Comparison of ENCODE assay signal across 8 cellular contexts in the genomic region with DNA sequence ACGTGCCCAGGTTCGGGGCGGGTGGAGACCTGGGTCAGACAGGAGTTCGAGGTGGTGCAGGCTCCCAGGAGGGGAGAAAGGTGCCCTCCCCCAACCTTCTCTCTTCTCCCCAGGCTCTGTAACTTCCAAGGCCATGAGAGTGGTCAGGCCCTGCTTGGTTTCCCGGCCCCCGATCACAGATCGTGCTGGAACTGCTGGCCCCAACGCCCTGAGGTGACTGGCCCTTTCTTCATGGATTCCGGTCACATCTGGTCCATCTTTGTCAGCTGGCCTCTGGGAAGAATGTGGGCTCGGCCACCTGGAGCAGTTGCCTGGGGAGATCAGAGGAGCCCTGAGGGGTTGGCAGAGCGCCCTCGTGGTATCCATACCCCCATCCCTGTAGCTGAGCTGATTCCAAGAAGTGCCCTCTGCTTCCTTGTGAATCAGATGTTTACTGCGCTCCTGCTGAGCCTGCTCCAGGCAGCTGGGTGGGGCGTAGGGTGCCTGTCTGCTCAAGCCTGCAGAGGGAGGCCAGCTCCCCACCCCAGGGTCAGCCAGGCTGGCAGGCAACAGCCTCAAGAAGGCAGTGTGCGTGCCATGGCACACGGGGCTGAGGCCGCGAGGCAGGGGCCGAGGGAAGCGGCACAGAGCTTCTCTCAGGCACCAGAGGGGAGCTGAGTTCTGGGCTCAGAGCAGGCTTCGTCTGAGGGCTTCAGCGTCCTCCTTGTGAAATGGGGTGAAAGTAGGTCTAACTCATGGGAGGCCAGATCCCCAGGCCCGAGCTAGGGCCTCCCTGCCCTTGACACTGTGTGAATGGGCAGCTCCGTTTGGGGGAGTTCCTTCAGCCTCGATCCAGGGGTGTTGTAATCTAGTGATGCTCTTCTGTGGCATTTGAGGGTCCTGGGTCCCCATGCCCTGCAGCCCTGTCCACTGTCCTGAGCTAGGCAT. TPM values are rescaled to one million over a fixed set of nuclear protein-coding genes. Genes with fewer than 3 reads are reported as not detected.
A peak's percentile ranks its signal among the peaks of the same experiment; 100 is the strongest.
DNase-seq lines count a peak whose midpoint lies in the region; ATAC-seq and TF ChIP-seq lines count a peak whose summit lies in the region.

No MANE protein-coding gene starts in this region.

- H3K9ac ChIP-seq in liver (ENCODE audit: low read depth in 1 of 2, low read length in 2 of 2) = peak overlapping the region in 1 of 2 donors; percentile 49

- peak; percentile 51 for DNase-seq in activated CD8-positive, alpha-beta memory T cell treated with anti-CD3 and anti-CD28 coated beads, Interleukin-2, amount 50 U/mL, for 48 hours
- no peak for DNase-seq in activated CD8-positive, alpha-beta memory T cell treated with anti-CD3 and anti-CD28 coated beads, Interleukin-2, amount 10 ng/mL, durations not matched to agents 7 days and 5 days
- DNase-seq in upper lobe of right lung (peak; percentile 70), KG1 (lab: John Stamatoyannopoulos, UW) (no peak)
- DNase-seq in activated CD4-positive, alpha-beta T cell treated with anti-CD3 and anti-CD28 coated beads for 36 hours = no peak

- H3K4me1 ChIP-seq in liver (ENCODE audit: control insufficient read depth in 4 of 4, insufficient read depth in 4 of 4, low read length in 3 of 4) (peaks cover 46 to 88% (median 76%) of the 10 kb centered on the region in 4 donors), upper lobe of right lung (peaks cover 88% of the 10 kb centered on the region)

- no peaks in the 10 kb centered on the region for H3K27me3 ChIP-seq in liver (ENCODE audit: control insufficient read depth in 4 of 4, insufficient read depth in 4 of 4, low read length in 3 of 4)
- no peaks in the 10 kb centered on the region for H3K27me3 ChIP-seq in upper lobe of right lung

- H3K9me3 ChIP-seq in liver (ENCODE audit: control insufficient read depth in 4 of 4, low read length in 3 of 4) (no peaks in the 10 kb centered on the region), upper lobe of right lung (no peaks in the 10 kb centered on the region)

- TF ChIP-seq CTCF in brain (conservative IDR thresholded peaks at IDR 0.05) (no peak), liver (IDR thresholded peaks at IDR 0.05; ENCODE audit: low read depth, low read length, missing input control) (no peak), upper lobe of right lung (IDR thresholded peaks at IDR 0.05) (no peak)

- POLR2A ChIA-PET in activated CD4-positive, alpha-beta T cell treated with anti-CD3 and anti-CD28 coated beads for 36 hours (lab: Charles Lee) = interaction anchor here (1.1 kb wide), 1 partner anchor 50 kb away, joined by 3 read pairs; no protein-coding TSS in a partner anchor

- no peaks in the 10 kb centered on the region for H3K27me3 Mint-ChIP-seq in activated CD8-positive, alpha-beta memory T cell treated with anti-CD3 and anti-CD28 coated beads, Interleukin-2, amount 10 ng/mL, durations not matched to agents 7 days and 5 days
- H3K27me3 Mint-ChIP-seq in brain = peaks cover 16% of the 10 kb centered on the region
- no peaks in the 10 kb centered on the region for H3K27me3 Mint-ChIP-seq in activated CD4-positive, alpha-beta T cell treated with anti-CD3 and anti-CD28 coated beads for 36 hours

- H3K9me3 Mint-ChIP-seq in activated CD8-positive, alpha-beta memory T cell treated with anti-CD3 and anti-CD28 coated beads, Interleukin-2, amount 10 ng/mL, durations not matched to agents 7 days and 5 days (ENCODE audit: low read depth) = no peaks in the 10 kb centered on the region
- H3K9me3 Mint-ChIP-seq in brain = no peaks in the 10 kb centered on the region
- H3K9me3 Mint-ChIP-seq in activated CD4-positive, alpha-beta T cell treated with anti-CD3 and anti-CD28 coated beads for 36 hours (ENCODE audit: low read depth) = no peaks in the 10 kb centered on the region

- CTCF ChIA-PET in activated CD8-positive, alpha-beta memory T cell treated with anti-CD3 and anti-CD28 coated beads, Interleukin-2, amount 10 ng/mL, durations not matched to agents 7 days and 5 days (lab: Charles Lee) = interaction anchor here (1.6 kb wide), 1 partner anchor 14 kb away, joined by 3 read pairs; no protein-coding TSS in a partner anchor
- CTCF ChIA-PET in activated CD4-positive, alpha-beta T cell treated with anti-CD3 and anti-CD28 coated beads for 36 hours (lab: Charles Lee) = interaction anchor here (0.6 to 1.0 kb wide), 3 partner anchors 22 to 311 kb away, joined by 3 read pairs; no protein-coding TSS in a partner anchor

- no peak for ATAC-seq in activated CD8-positive, alpha-beta memory T cell treated with anti-CD3 and anti-CD28 coated beads, Interleukin-2, amount 10 ng/mL, durations not matched to agents 7 days and 5 days
- ATAC-seq in upper lobe of right lung (no peak), HG02571 (IDR thresholded peaks at IDR 0.05; ENCODE audit: unreplicated experiment) (no peak)
- ATAC-seq in activated CD4-positive, alpha-beta T cell treated with anti-CD3 and anti-CD28 coated beads for 36 hours = no peak

- H3K27ac ChIP-seq in liver (ENCODE audit: low read depth in 1 of 2, low read length in 2 of 2) = peak overlapping the region; percentile 90 to 96
- H3K27ac ChIP-seq in upper lobe of right lung = peak overlapping the region; percentile 87

- no peak overlapping the region for H3K4me3 Mint-ChIP-seq in activated CD8-positive, alpha-beta memory T cell treated with anti-CD3 and anti-CD28 coated beads, Interleukin-2, amount 10 ng/mL, durations not matched to agents 7 days and 5 days
- H3K4me3 Mint-ChIP-seq in brain = peak overlapping the region in 1 of 5 experiments; percentile 40
- no peak overlapping the region for H3K4me3 Mint-ChIP-seq in activated CD4-positive, alpha-beta T cell treated with anti-CD3 and anti-CD28 coated beads for 36 hours

- H3K4me3 ChIP-seq in liver (ENCODE audit: low read depth in 1 of 3, low read length in 3 of 3) (no peak overlapping the region), upper lobe of right lung (no peak overlapping the region)

- no peaks in the 10 kb centered on the region for H3K36me3 Mint-ChIP-seq in activated CD8-positive, alpha-beta memory T cell treated with anti-CD3 and anti-CD28 coated beads, Interleukin-2, amount 10 ng/mL, durations not matched to agents 7 days and 5 days
- H3K36me3 Mint-ChIP-seq in brain = no peaks in the 10 kb centered on the region
- peaks cover 2% of the 10 kb centered on the region for H3K36me3 Mint-ChIP-seq in activated CD4-positive, alpha-beta T cell treated with anti-CD3 and anti-CD28 coated beads for 36 hours (ENCODE audit: low read depth)

- no peak overlapping the region for H3K27ac Mint-ChIP-seq in activated CD8-positive, alpha-beta memory T cell treated with anti-CD3 and anti-CD28 coated beads, Interleukin-2, amount 10 ng/mL, durations not matched to agents 7 days and 5 days
- peak overlapping the region in 4 of 5 experiments; percentile 16 to 88 (median 68) for H3K27ac Mint-ChIP-seq in brain
- no peak overlapping the region for H3K27ac Mint-ChIP-seq in activated CD4-positive, alpha-beta T cell treated with anti-CD3 and anti-CD28 coated beads for 36 hours

- intact Hi-C loops in upper lobe of right lung (cut with DNase I) = no loop called here
- intact Hi-C loops in activated CD4-positive, alpha-beta T cell treated with anti-CD3 and anti-CD28 coated beads for 36 hours (cut with DNase I, micrococcal nuclease) = loop anchor here in 1 of 2 experiments (5.0 kb wide), 1 partner anchor 34 kb away; no protein-coding TSS in a partner anchor

- no peak for TF ChIP-seq RAD21 in liver (IDR thresholded peaks at IDR 0.05)

- H3K36me3 ChIP-seq in liver (ENCODE audit: control insufficient read depth in 4 of 4, insufficient read depth in 3 of 4, low read depth in 1 of 4, low read length in 3 of 4) (no peaks in the 10 kb centered on the region), upper lobe of right lung (no peaks in the 10 kb centered on the region)

- 66% methylated on average over 25 of the region's 25 CpGs for WGBS in liver

- H3K4me1 Mint-ChIP-seq in activated CD8-positive, alpha-beta memory T cell treated with anti-CD3 and anti-CD28 coated beads, Interleukin-2, amount 10 ng/mL, durations not matched to agents 7 days and 5 days = peaks cover 51% of the 10 kb centered on the region
- peaks cover 70% of the 10 kb centered on the region for H3K4me1 Mint-ChIP-seq in brain
- H3K4me1 Mint-ChIP-seq in activated CD4-positive, alpha-beta T cell treated with anti-CD3 and anti-CD28 coated beads for 36 hours = peaks cover 56% of the 10 kb centered on the region

TF ChIP-seq in liver, 16 proteins besides CTCF, POLR2A, EP300 and RAD21:
- TF ChIP-seq TAF1 (conservative IDR thresholded peaks at IDR 0.05) = no peak
- TF ChIP-seq NR2F2 (IDR thresholded peaks at IDR 0.05) = no peak

RNA-seq across cellular contexts. Expression of a gene that starts 3.6 kb away (rescaled TPM):
- total RNA-seq in activated CD8-positive, alpha-beta memory T cell treated with anti-CD3 and anti-CD28 coated beads, Interleukin-2, amount 10 ng/mL, durations not matched to agents 7 days and 5 days = 100 to 1,000 TPM in 1 of 2 experiments, 10 to 100 TPM in 1; 88.0 to 105 TPM
- 30.3 TPM for polyA plus RNA-seq in brain (ENCODE audit: insufficient read depth, low read depth, low replicate concordance)
- 10 to 100 TPM; 17.9 to 80.2 TPM for total RNA-seq in liver
- 10 to 100 TPM; 22.6 to 54.4 TPM for polyA plus RNA-seq in liver
- total RNA-seq in upper lobe of right lung = 99.0 TPM
- total RNA-seq in activated CD4-positive, alpha-beta T cell treated with anti-CD3 and anti-CD28 coated beads for 36 hours = 10 to 100 TPM; 63.3 to 68.3 TPM

RNA-seq across cellular contexts. Expression of a gene that starts 40.4 kb away (rescaled TPM):
- 10 to 100 TPM; 51.3 to 53.5 TPM for total RNA-seq in activated CD8-positive, alpha-beta memory T cell treated with anti-CD3 and anti-CD28 coated beads, Interleukin-2, amount 10 ng/mL, durations not matched to agents 7 days and 5 days
- polyA plus RNA-seq in brain (ENCODE audit: insufficient read depth, low read depth, low replicate concordance) (19.7 TPM), liver (10 to 100 TPM; 11.8 to 15.1 TPM)
- total RNA-seq in liver (10 to 100 TPM; 10.5 to 20.7 TPM), upper lobe of right lung (43.4 TPM)
- total RNA-seq in activated CD4-positive, alpha-beta T cell treated with anti-CD3 and anti-CD28 coated beads for 36 hours = 10 to 100 TPM; 50.6 to 59.4 TPM

RNA-seq across cellular contexts. Expression of a gene that starts 47.1 kb away (rescaled TPM):
- 100 to 1,000 TPM; 251 to 260 TPM for total RNA-seq in activated CD8-positive, alpha-beta memory T cell treated with anti-CD3 and anti-CD28 coated beads, Interleukin-2, amount 10 ng/mL, durations not matched to agents 7 days and 5 days
- polyA plus RNA-seq in brain (ENCODE audit: insufficient read depth, low read depth, low replicate concordance) = 408 TPM
- total RNA-seq in liver = 100 to 1,000 TPM in 1 of 2 donors, 10 to 100 TPM in 1; 95.5 to 142 TPM
- 10 to 100 TPM; 62.2 to 71.3 TPM for polyA plus RNA-seq in liver
- total RNA-seq in upper lobe of right lung = 286 TPM
- 100 to 1,000 TPM; 196 to 206 TPM for total RNA-seq in activated CD4-positive, alpha-beta T cell treated with anti-CD3 and anti-CD28 coated beads for 36 hours

Comparison
In these comparisons a context has a peak if more than half of its experiments do, and no peak if none do; other contexts are left out.
1. DNase-seq: peak in activated CD8-positive, alpha-beta memory T cell treated with anti-CD3 and anti-CD28 coated beads, Interleukin-2, amount 50 U/mL, for 48 hours (single experiment) and upper lobe of right lung (single experiment); none in activated CD8-positive, alpha-beta memory T cell treated with anti-CD3 and anti-CD28 coated beads, Interleukin-2, amount 10 ng/mL, durations not matched to agents 7 days and 5 days (single experiment), activated CD4-positive, alpha-beta T cell treated with anti-CD3 and anti-CD28 coated beads for 36 hours (single experiment) and KG1 (single experiment).
2. H3K27ac Mint-ChIP-seq: peak in brain (4 of 5); none in activated CD8-positive, alpha-beta memory T cell treated with anti-CD3 and anti-CD28 coated beads, Interleukin-2, amount 10 ng/mL, durations not matched to agents 7 days and 5 days (single experiment) and activated CD4-positive, alpha-beta T cell treated with anti-CD3 and anti-CD28 coated beads for 36 hours (single experiment).